13 cellular contexts compared by ENCODE assay signal in genomic region chr11:86395061-86395551, GRCh38. TPM values are rescaled to one million over a fixed set of nuclear protein-coding genes. Genes with fewer than 3 reads are reported as not detected.
DNase-seq lines count a peak whose midpoint lies in the region; ATAC-seq and TF ChIP-seq lines count a peak whose summit lies in the region.
"Had no signal": no experiment of that assay in that cellular context is flagged by ENCODE, and none has a peak within 500 bp of the region (broad histone marks: within the 10 kb centered on the region; RNA-seq: fewer than 3 reads in every experiment).

No MANE protein-coding gene starts in this region.

- WGBS in GM23248 (ENCODE audit: low coverage in 1 of 2, low lambda C conversion rate in 2 of 2, missing lambda C conversion rate in 2 of 2), 2 experiments, result 67% methylated on average over 6 of the region's 6 CpGs

- no peaks in the 10 kb centered on the region for H3K4me1 Mint-ChIP-seq in CD4-positive, alpha-beta memory T cell
- H3K4me1 Mint-ChIP-seq in MCF 10A (ENCODE audit: insufficient read depth, unreplicated experiment), result no peaks in the 10 kb centered on the region
- H3K4me1 Mint-ChIP-seq: activated naive CD4-positive, alpha-beta T cell treated with anti-CD3 and anti-CD28 coated beads, Interleukin-2, amount 50 U/mL, for 24 hours had no signal

- POLR2A ChIA-PET in CD4-positive, alpha-beta memory T cell (lab: Charles Lee; ENCODE audit: partially characterized antibody), result no interaction called here
- POLR2A ChIA-PET in MCF 10A (lab: Yijun Ruan, JAX), result no interaction called here

- H3K9ac ChIP-seq in GM23248, result no peak overlapping the region

- no peaks in the 10 kb centered on the region for H3K36me3 Mint-ChIP-seq in CD4-positive, alpha-beta memory T cell
- H3K36me3 Mint-ChIP-seq in MCF 10A (ENCODE audit: insufficient read depth, unreplicated experiment), result no peaks in the 10 kb centered on the region
- H3K36me3 Mint-ChIP-seq: activated naive CD4-positive, alpha-beta T cell treated with anti-CD3 and anti-CD28 coated beads, Interleukin-2, amount 50 U/mL, for 24 hours had no signal

- H3K4me3 Mint-ChIP-seq in CD4-positive, alpha-beta memory T cell, result no peak overlapping the region
- H3K4me3 Mint-ChIP-seq in MCF 10A (ENCODE audit: unreplicated experiment), result no peak overlapping the region
- H3K4me3 Mint-ChIP-seq: activated naive CD4-positive, alpha-beta T cell treated with anti-CD3 and anti-CD28 coated beads, Interleukin-2, amount 50 U/mL, for 24 hours had no signal

- peaks cover 17% of the 10 kb centered on the region for H3F3A ChIP-seq in GM23248 (ENCODE audit: insufficient read depth)

- peak overlapping the region; percentile 8 for H3K4me2 ChIP-seq in GM23248 (ENCODE audit: unreplicated experiment)

- H3K27ac Mint-ChIP-seq in CD4-positive, alpha-beta memory T cell, result no peak overlapping the region
- H3K27ac Mint-ChIP-seq in MCF 10A (ENCODE audit: low read depth, unreplicated experiment), result no peak overlapping the region
- H3K27ac Mint-ChIP-seq: activated naive CD4-positive, alpha-beta T cell treated with anti-CD3 and anti-CD28 coated beads, Interleukin-2, amount 50 U/mL, for 24 hours had no signal

- no peak overlapping the region for H3K27ac ChIP-seq in GM23248
- H3K27ac ChIP-seq in CD4-positive, alpha-beta memory T cell (ENCODE audit: low read depth, low read length), result no peak overlapping the region
- H3K27ac ChIP-seq: SJCRH30, uterus had no signal

- intact Hi-C loops in CD4-positive, alpha-beta memory T cell (cut with micrococcal nuclease), result no loop called here
- intact Hi-C loops in MCF 10A (cut with micrococcal nuclease), result no loop called here

- no peaks in the 10 kb centered on the region for H4K20me1 ChIP-seq in GM23248 (ENCODE audit: insufficient read depth)

- in situ Hi-C loops in GM23248 (cut with MboI), result no loop called here

- no peaks in the 10 kb centered on the region for H3K27me3 ChIP-seq in GM23248 (replicated peaks; ENCODE audit: insufficient read depth)
- H3K27me3 ChIP-seq in CD4-positive, alpha-beta memory T cell (ENCODE audit: insufficient read depth, low read length), result no peaks in the 10 kb centered on the region
- H3K27me3 ChIP-seq: SJCRH30, uterus had no signal

- CTCF ChIA-PET in CD4-positive, alpha-beta memory T cell (lab: Charles Lee; ENCODE audit: partially characterized antibody), result no interaction called here
- CTCF ChIA-PET in MCF 10A (lab: Yijun Ruan, JAX), result interaction anchor here (0.8 to 1.4 kb wide), 2 partner anchors 34 to 422 kb away, joined by 4 to 7 read pairs; no protein-coding TSS in a partner anchor

- H3K36me3 ChIP-seq in GM23248 (ENCODE audit: low read depth), result no peaks in the 10 kb centered on the region
- H3K36me3 ChIP-seq in CD4-positive, alpha-beta memory T cell (ENCODE audit: insufficient read depth, low read length), result no peaks in the 10 kb centered on the region
- H3K36me3 ChIP-seq: SJCRH30, uterus had no signal

- H3K9me3 Mint-ChIP-seq in CD4-positive, alpha-beta memory T cell, result peaks cover 0 to 3% (median 0%) of the 10 kb centered on the region in 8 donors
- no peaks in the 10 kb centered on the region for H3K9me3 Mint-ChIP-seq in MCF 10A (ENCODE audit: unreplicated experiment)
- H3K9me3 Mint-ChIP-seq: activated naive CD4-positive, alpha-beta T cell treated with anti-CD3 and anti-CD28 coated beads, Interleukin-2, amount 50 U/mL, for 24 hours had no signal

- no TSS peak for BruUV-seq in MCF 10A (replicated peaks; lab: Mats Ljungman, UMichigan)

- no peaks in the 10 kb centered on the region for H3K27me3 Mint-ChIP-seq in CD4-positive, alpha-beta memory T cell
- no peaks in the 10 kb centered on the region for H3K27me3 Mint-ChIP-seq in MCF 10A (ENCODE audit: insufficient read depth, unreplicated experiment)
- H3K27me3 Mint-ChIP-seq: activated naive CD4-positive, alpha-beta T cell treated with anti-CD3 and anti-CD28 coated beads, Interleukin-2, amount 50 U/mL, for 24 hours had no signal

- no peak for ATAC-seq in GM21825 (IDR thresholded peaks at IDR 0.05; ENCODE audit: unreplicated experiment)

- TF ChIP-seq CTCF in fibroblast of mammary gland (conservative IDR thresholded peaks at IDR 0.05; ENCODE audit: control insufficient read depth, insufficient read depth, low read depth, low read length) (no peak), MCF 10A (IDR thresholded peaks at IDR 0.05; ENCODE audit: unreplicated experiment) (no peak)

- H3K4me1 ChIP-seq in GM23248 (ENCODE audit: insufficient read depth), result peaks cover 32% of the 10 kb centered on the region
- no peaks in the 10 kb centered on the region for H3K4me1 ChIP-seq in CD4-positive, alpha-beta memory T cell (ENCODE audit: insufficient read depth, low read length)
- H3K4me1 ChIP-seq: SJCRH30, uterus had no signal

- H3K9me2 ChIP-seq in GM23248 (ENCODE audit: insufficient read depth), result no peaks in the 10 kb centered on the region

- H3K79me2 ChIP-seq in GM23248 (ENCODE audit: insufficient read depth), result no peaks in the 10 kb centered on the region

- H3K4me3 ChIP-seq in GM23248, result no peak overlapping the region
- no peak overlapping the region for H3K4me3 ChIP-seq in fibroblast of mammary gland (ENCODE audit: control insufficient read depth, low read depth, low read length)
- H3K4me3 ChIP-seq in CD4-positive, alpha-beta memory T cell (ENCODE audit: low read length in 2 of 2), result no peak overlapping the region
- H3K4me3 ChIP-seq: SJCRH30, uterus had no signal

- peak; percentile 12 for DNase-seq in GM23248
- peak; percentile 20 for DNase-seq in SKM-1 (lab: John Stamatoyannopoulos, UW; ENCODE audit: unreplicated experiment)
- DNase-seq in fibroblast of mammary gland (ENCODE audit: low read depth), result peak; percentile 11
- peak; percentile 42 for DNase-seq in pons (ENCODE audit: low spot score)
- no peak for DNase-seq in NCI-H510A treated with DMSO at 0.1 percent for 48 hours (lab: John Stamatoyannopoulos, UW)
- DNase-seq in CD4-positive, alpha-beta memory T cell, result no peak
- DNase-seq in MCF 10A (ENCODE audit: unreplicated experiment), result no peak
- DNase-seq: activated CD4-positive, alpha-beta T cell treated with anti-CD3 and anti-CD28 coated beads, Interleukin-2, amount 50 U/mL, for 48 hours; NCI-H187 treated with DMSO at 0.1 percent for 48 hours; SJCRH30 had no signal

- no peaks in the 10 kb centered on the region for H3K9me3 ChIP-seq in GM23248 (ENCODE audit: low read depth)
- H3K9me3 ChIP-seq in CD4-positive, alpha-beta memory T cell (ENCODE audit: control insufficient read depth in 1 of 2, low read length in 2 of 2), result no peaks in the 10 kb centered on the region
- H3K9me3 ChIP-seq: SJCRH30, uterus had no signal

- peak overlapping the region; percentile 35 for H2AFZ ChIP-seq in GM23248

RNA-seq across cellular contexts. Expression of gene CCDC81, which starts 20.4 kb away (rescaled TPM):
- total RNA-seq in GM23248 (2014; rRNA removed; shearing (Covaris generic)), result under 0.01 and 0.13 TPM in 2 replicates
- 0.49 TPM in 1 of 2 replicates, not detected in the other for polyA plus RNA-seq in GM23248 (2016; fragmentation: Nextera tagmentation; extraction: Ambion mirVana)
- total RNA-seq in CD4-positive, alpha-beta memory T cell, result 1 to 10 TPM in 1 of 2 experiments, under 1 TPM in 1; 0.90 to 1.5 TPM
- under 1 TPM in 1 of 2 donors, not detected in 1; 0.20 TPM for polyA plus RNA-seq in CD4-positive, alpha-beta memory T cell
- total RNA-seq in MCF 10A (2022), result 0.47 and 1.7 TPM in 2 replicates

Comparison
In these comparisons a context has a peak if more than half of its experiments do, and no peak if none do; other contexts are left out.
1. DNase-seq: peak in GM23248 (single experiment), SKM-1 (single experiment), fibroblast of mammary gland (single experiment) and pons (single experiment); none in NCI-H510A treated with DMSO at 0.1 percent for 48 hours (single experiment), CD4-positive, alpha-beta memory T cell (0 of 5) and MCF 10A (single experiment).